30 cellular contexts compared by ENCODE assay signal in genomic region chr4:94181815-94182214, GRCh38.
"Had no signal": no experiment of that assay in that cellular context is flagged by ENCODE, and none has a peak within 500 bp of the region (broad histone marks: within the 10 kb centered on the region; RNA-seq: fewer than 3 reads in every experiment).

No MANE protein-coding gene starts in this region.

- H3K4me1 Mint-ChIP-seq: immature natural killer cell; natural killer cell; stimulated activated naive CD8-positive, alpha-beta T cell treated with anti-CD3 and anti-CD28 coated beads, Interleukin-15, amount 100 ng/mL, for 72 hours had no signal

- H3K27me3 ChIP-seq: colonic mucosa, esophagus squamous epithelium, neutrophil, pancreas, right lobe of liver, suprapubic skin, transverse colon, vagina had no signal

- H3K4me3 ChIP-seq: colonic mucosa, esophagus squamous epithelium, heart right ventricle, lower lobe of right lung, pancreas, right lobe of liver, smooth muscle cell, suprapubic skin, transverse colon, vagina had no signal

- ATAC-seq: heart right ventricle; left ventricle myocardium superior; lower lobe of right lung; natural killer cell; pancreas; right lobe of liver; stimulated activated naive CD8-positive, alpha-beta T cell treated with anti-CD3 and anti-CD28 coated beads, Interleukin-15, amount 100 ng/mL, for 72 hours had no signal

- DNase-seq: colonic mucosa; effector memory CD4-positive, alpha-beta T cell; erythroblast; esophagus squamous epithelium; foreskin melanocyte; glutamatergic neuron; heart right ventricle; hippocampal formation; immature natural killer cell; islet precursor cell; kidney glomerular epithelial cell; left ventricle myocardium superior; lower lobe of right lung; natural killer cell; pancreas; right lobe of liver; stimulated activated CD4-positive, alpha-beta T cell treated with anti-CD3 and anti-CD28 coated beads, Interleukin-12 subunit alpha, Interleukin-12 subunit beta, amount 100 ng/mL, for 4 hours; stimulated activated CD4-positive, alpha-beta T cell treated with anti-CD3 and anti-CD28 coated beads, Interleukin-1b, Interleukin-23, amount 100 ng/mL, for 48 hours; stimulated activated CD4-positive, alpha-beta T cell treated with anti-CD3 and anti-CD28 coated beads, Interleukin-4, amount 100 ng/mL, for 1 hour; stimulated activated CD8-positive, alpha-beta memory T cell treated with anti-CD3 and anti-CD28 coated beads, Interleukin-4, amount 100 ng/mL, for 48 hours; stimulated activated naive CD4-positive, alpha-beta T cell; stimulated activated naive CD8-positive, alpha-beta T cell treated with anti-CD3 and anti-CD28 coated beads, Interleukin-15, amount 100 ng/mL, for 72 hours; transverse colon had no signal

- H3K9me3 ChIP-seq: colonic mucosa, esophagus squamous epithelium, heart right ventricle, lower lobe of right lung, neutrophil, pancreas, right lobe of liver, suprapubic skin, transverse colon, vagina had no signal

- H3K36me3 Mint-ChIP-seq: natural killer cell had no signal

- H3K4me3 Mint-ChIP-seq: dendritic cell treated with granulocyte-macrophage colony-stimulating factor and Interleukin-4, amounts not matched to agents 40 ng/mL and 50 ng/mL, for 4 days; immature natural killer cell; natural killer cell; neural crest cell; stimulated activated naive CD8-positive, alpha-beta T cell treated with anti-CD3 and anti-CD28 coated beads, Interleukin-15, amount 100 ng/mL, for 72 hours had no signal

- H3K4me1 ChIP-seq: colonic mucosa, esophagus squamous epithelium, heart right ventricle, lower lobe of right lung, pancreas, right lobe of liver, suprapubic skin, transverse colon, vagina had no signal

- H3K27me3 Mint-ChIP-seq: dendritic cell treated with granulocyte-macrophage colony-stimulating factor and Interleukin-4, amounts not matched to agents 40 ng/mL and 50 ng/mL, for 4 days; progenitor cell of endocrine pancreas had no signal

- H3K27ac ChIP-seq: colonic mucosa, esophagus squamous epithelium, heart right ventricle, lower lobe of right lung, neutrophil, pancreas, right lobe of liver, suprapubic skin, transverse colon, vagina had no signal

- H3K9me3 Mint-ChIP-seq: dendritic cell treated with granulocyte-macrophage colony-stimulating factor and Interleukin-4, amounts not matched to agents 40 ng/mL and 50 ng/mL, for 4 days; immature natural killer cell; natural killer cell; neural crest cell; stimulated activated naive CD8-positive, alpha-beta T cell treated with anti-CD3 and anti-CD28 coated beads, Interleukin-15, amount 100 ng/mL, for 72 hours had no signal

- H3K36me3 ChIP-seq: colonic mucosa, esophagus squamous epithelium, heart right ventricle, lower lobe of right lung, neutrophil, pancreas, right lobe of liver, suprapubic skin, transverse colon, vagina had no signal

- H3K27ac Mint-ChIP-seq: dendritic cell treated with granulocyte-macrophage colony-stimulating factor and Interleukin-4, amounts not matched to agents 40 ng/mL and 50 ng/mL, for 4 days; immature natural killer cell; natural killer cell; progenitor cell of endocrine pancreas; stimulated activated naive CD8-positive, alpha-beta T cell treated with anti-CD3 and anti-CD28 coated beads, Interleukin-15, amount 100 ng/mL, for 72 hours had no signal
